In the genomic region with DNA sequence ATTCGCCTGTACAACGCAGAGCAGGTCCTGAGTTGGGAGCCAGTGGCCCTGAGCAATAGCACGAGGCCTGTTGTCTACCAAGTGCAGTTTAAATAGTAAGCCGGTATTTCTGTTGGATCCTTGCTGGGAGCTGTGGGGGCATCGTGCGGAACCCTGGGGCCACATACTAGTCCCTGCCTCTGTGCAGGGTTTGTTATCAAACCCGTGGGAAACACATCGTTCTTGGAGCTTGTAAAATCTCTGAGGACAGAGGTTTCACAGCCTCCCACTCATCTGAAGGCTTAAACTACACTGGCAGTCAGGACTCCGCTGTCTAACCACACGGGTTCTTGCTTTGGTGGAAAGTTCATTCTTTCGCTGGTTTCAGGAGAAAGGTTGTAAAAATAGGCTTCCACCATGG, we compare ENCODE assay signal across 1 cellular context.
TF ChIP-seq lines count a peak whose summit lies in the region.

No MANE protein-coding gene starts in this region.

TF ChIP-seq in GM12878, 131 proteins besides CTCF, POLR2A, EP300 and RAD21 (continued from another document):
- TF ChIP-seq, protein P1, sequence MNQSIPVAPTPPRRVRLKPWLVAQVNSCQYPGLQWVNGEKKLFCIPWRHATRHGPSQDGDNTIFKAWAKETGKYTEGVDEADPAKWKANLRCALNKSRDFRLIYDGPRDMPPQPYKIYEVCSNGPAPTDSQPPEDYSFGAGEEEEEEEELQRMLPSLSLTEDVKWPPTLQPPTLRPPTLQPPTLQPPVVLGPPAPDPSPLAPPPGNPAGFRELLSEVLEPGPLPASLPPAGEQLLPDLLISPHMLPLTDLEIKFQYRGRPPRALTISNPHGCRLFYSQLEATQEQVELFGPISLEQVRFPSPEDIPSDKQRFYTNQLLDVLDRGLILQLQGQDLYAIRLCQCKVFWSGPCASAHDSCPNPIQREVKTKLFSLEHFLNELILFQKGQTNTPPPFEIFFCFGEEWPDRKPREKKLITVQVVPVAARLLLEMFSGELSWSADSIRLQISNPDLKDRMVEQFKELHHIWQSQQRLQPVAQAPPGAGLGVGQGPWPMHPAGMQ (IDR thresholded peaks at IDR 0.05; ENCODE audit: borderline replicate concordance): no peak
- no peak for TF ChIP-seq ZSCAN29 (IDR thresholded peaks at IDR 0.05)
- TF ChIP-seq, protein P2, sequence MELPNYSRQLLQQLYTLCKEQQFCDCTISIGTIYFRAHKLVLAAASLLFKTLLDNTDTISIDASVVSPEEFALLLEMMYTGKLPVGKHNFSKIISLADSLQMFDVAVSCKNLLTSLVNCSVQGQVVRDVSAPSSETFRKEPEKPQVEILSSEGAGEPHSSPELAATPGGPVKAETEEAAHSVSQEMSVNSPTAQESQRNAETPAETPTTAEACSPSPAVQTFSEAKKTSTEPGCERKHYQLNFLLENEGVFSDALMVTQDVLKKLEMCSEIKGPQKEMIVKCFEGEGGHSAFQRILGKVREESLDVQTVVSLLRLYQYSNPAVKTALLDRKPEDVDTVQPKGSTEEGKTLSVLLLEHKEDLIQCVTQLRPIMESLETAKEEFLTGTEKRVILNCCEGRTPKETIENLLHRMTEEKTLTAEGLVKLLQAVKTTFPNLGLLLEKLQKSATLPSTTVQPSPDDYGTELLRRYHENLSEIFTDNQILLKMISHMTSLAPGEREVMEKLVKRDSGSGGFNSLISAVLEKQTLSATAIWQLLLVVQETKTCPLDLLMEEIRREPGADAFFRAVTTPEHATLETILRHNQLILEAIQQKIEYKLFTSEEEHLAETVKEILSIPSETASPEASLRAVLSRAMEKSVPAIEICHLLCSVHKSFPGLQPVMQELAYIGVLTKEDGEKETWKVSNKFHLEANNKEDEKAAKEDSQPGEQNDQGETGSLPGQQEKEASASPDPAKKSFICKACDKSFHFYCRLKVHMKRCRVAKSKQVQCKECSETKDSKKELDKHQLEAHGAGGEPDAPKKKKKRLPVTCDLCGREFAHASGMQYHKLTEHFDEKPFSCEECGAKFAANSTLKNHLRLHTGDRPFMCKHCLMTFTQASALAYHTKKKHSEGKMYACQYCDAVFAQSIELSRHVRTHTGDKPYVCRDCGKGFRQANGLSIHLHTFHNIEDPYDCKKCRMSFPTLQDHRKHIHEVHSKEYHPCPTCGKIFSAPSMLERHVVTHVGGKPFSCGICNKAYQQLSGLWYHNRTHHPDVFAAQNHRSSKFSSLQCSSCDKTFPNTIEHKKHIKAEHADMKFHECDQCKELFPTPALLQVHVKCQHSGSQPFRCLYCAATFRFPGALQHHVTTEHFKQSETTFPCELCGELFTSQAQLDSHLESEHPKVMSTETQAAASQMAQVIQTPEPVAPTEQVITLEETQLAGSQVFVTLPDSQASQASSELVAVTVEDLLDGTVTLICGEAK (IDR thresholded peaks at IDR 0.05; ENCODE audit: borderline replicate concordance): no peak
